In genomic region chr2:67689186-67689585, GRCh38 we compare ENCODE assay signal across 25 cellular contexts.
"Had no signal": no experiment of that assay in that cellular context is flagged by ENCODE, and none has a peak within 500 bp of the region (broad histone marks: within the 10 kb centered on the region; RNA-seq: fewer than 3 reads in every experiment).

No MANE protein-coding gene starts in this region.

- FAIRE-seq: islet of Langerhans, kidney had no signal

- ATAC-seq: left colon; left lung; lower lobe of right lung; right lobe of liver; stimulated activated memory B cell treated with anti-CD40 and anti-IgM and Interleukin-4, amounts not matched to agents 10 μg/mL and 1 μg/mL and 100 μg/mL, for 72 hours; stimulated activated naive CD8-positive, alpha-beta T cell treated with anti-CD3 and anti-CD28 coated beads, Interleukin-15, Interleukin-2, amounts not matched to agents 100 U/mL and 50 U/mL, for 24 hours had no signal

- H3K36me3 ChIP-seq: left lung, lower lobe of right lung, ovary, right atrium auricular region, right lobe of liver, stomach, thyroid gland, transverse colon, upper lobe of left lung had no signal

- H3K9me3 Mint-ChIP-seq: nephron; stimulated activated memory B cell treated with anti-CD40 and anti-IgM and Interleukin-4, amounts not matched to agents 10 μg/mL and 1 μg/mL and 100 μg/mL, for 72 hours had no signal

- H3K4me3 Mint-ChIP-seq: nephron; stimulated activated memory B cell treated with anti-CD40 and anti-IgM and Interleukin-4, amounts not matched to agents 10 μg/mL and 1 μg/mL and 100 μg/mL, for 72 hours had no signal

- DNase-seq: hippocampal formation; kidney; left colon; left lung; lower lobe of right lung; mammary epithelial cell; mesenchymal stem cell; ovary; right lobe of liver; stimulated activated CD4-positive, alpha-beta T cell treated with anti-CD3 and anti-CD28 coated beads, Interleukin-1b, Interleukin-23, amount 100 ng/mL, for 48 hours; stimulated activated CD4-positive, alpha-beta T cell treated with anti-CD3 and anti-CD28 coated beads, Interleukin-2, amount 100 ng/mL, for 48 hours; stimulated activated CD4-positive, alpha-beta T cell treated with anti-CD3 and anti-CD28 coated beads, Interleukin-4, amount 100 ng/mL, for 4 hours; stimulated activated CD8-positive, alpha-beta memory T cell treated with anti-CD3 and anti-CD28 coated beads, Interleukin-4, amount 100 ng/mL, for 48 hours; stimulated activated naive CD8-positive, alpha-beta T cell treated with anti-CD3 and anti-CD28 coated beads, Interleukin-15, Interleukin-2, amounts not matched to agents 100 U/mL and 50 U/mL, for 24 hours; stomach; testis; thyroid gland; transverse colon; upper lobe of left lung had no signal

- H3K27ac ChIP-seq: left lung, lower lobe of right lung, ovary, right atrium auricular region, right lobe of liver, stomach, testis, thyroid gland, transverse colon, upper lobe of left lung had no signal

- H3K9me3 ChIP-seq: left lung, lower lobe of right lung, ovary, right atrium auricular region, right lobe of liver, stomach, testis, thyroid gland, transverse colon, upper lobe of left lung had no signal

- H3K4me3 ChIP-seq: left lung, lower lobe of right lung, ovary, right atrium auricular region, right lobe of liver, smooth muscle cell, stomach, testis, thyroid gland, transverse colon, upper lobe of left lung had no signal

- H3K4me1 Mint-ChIP-seq: stimulated activated memory B cell treated with anti-CD40 and anti-IgM and Interleukin-4, amounts not matched to agents 10 μg/mL and 1 μg/mL and 100 μg/mL, for 72 hours had no signal

- H3K4me2 ChIP-seq: smooth muscle cell had no signal

- H3K4me1 ChIP-seq: left lung, lower lobe of right lung, right atrium auricular region, right lobe of liver, stomach, testis, thyroid gland, transverse colon, upper lobe of left lung had no signal

- H3K36me3 Mint-ChIP-seq: stimulated activated memory B cell treated with anti-CD40 and anti-IgM and Interleukin-4, amounts not matched to agents 10 μg/mL and 1 μg/mL and 100 μg/mL, for 72 hours had no signal

- H3K27me3 ChIP-seq: ovary, right atrium auricular region, right lobe of liver, stomach, testis, thyroid gland, transverse colon, upper lobe of left lung had no signal

- H3K27ac Mint-ChIP-seq: nephron; progenitor cell of endocrine pancreas; stimulated activated memory B cell treated with anti-CD40 and anti-IgM and Interleukin-4, amounts not matched to agents 10 μg/mL and 1 μg/mL and 100 μg/mL, for 72 hours had no signal
